7 cellular contexts compared by ENCODE assay signal in the genomic region with DNA sequence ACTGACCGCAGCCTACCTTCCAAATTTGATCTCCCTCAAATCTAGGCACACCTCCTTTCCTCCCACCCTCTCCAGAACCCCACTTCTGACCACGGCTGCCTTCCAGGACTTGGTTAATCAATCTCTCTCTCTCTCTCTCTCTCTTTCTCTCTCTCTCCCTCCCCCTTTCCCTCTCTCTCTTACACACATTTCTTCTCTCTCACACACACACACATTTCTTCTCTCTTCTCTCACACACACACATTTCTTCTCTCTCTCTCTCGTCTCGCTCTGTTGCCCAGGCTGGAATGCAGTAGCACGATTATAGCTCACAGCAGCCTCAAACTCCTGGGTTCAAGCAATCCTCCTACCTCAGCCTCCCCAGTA. TPM values are rescaled to one million over a fixed set of nuclear protein-coding genes. Genes with fewer than 3 reads are reported as not detected.
DNase-seq lines count a peak whose midpoint lies in the region; ATAC-seq, FAIRE-seq and TF ChIP-seq lines count a peak whose summit lies in the region.

No MANE protein-coding gene starts in this region.

- peaks cover 41% of the 10 kb centered on the region for H3K4me1 Mint-ChIP-seq in GM23338

- FAIRE-seq in small intestine (lab: Jason Lieb, UNC), result no peak

- no peaks in the 10 kb centered on the region for H3K9me2 ChIP-seq in GM23338 (ENCODE audit: insufficient read depth)

- H3K9me3 ChIP-seq in SJSA1 (replicated peaks) (no peaks in the 10 kb centered on the region), small intestine (ENCODE audit: control insufficient read depth, low read depth) (no peaks in the 10 kb centered on the region)

- no peak for DNase-seq in GM23338 (ENCODE audit: low spot score)
- no peak for DNase-seq in SJSA1 (ENCODE audit: low read depth in 1 of 2, low spot score in 2 of 2)
- DNase-seq in foreskin fibroblast, result no peak
- DNase-seq in small intestine, result no peak
- no peak for DNase-seq in DMS 273 (lab: John Stamatoyannopoulos, UW; ENCODE audit: unreplicated experiment)
- DNase-seq in activated effector memory CD4-positive, alpha-beta T cell treated with Interleukin-2 at 50 U/mL for 16 hours, result no peak

- TF ChIP-seq CTCF in GM23338 (conservative IDR thresholded peaks at IDR 0.05; ENCODE audit: low read depth in 2 of 2), result no peak
- TF ChIP-seq CTCF in foreskin fibroblast (IDR thresholded peaks at IDR 0.05; ENCODE audit: low read depth, low read length), result no peak

- no peak; the same call in 2 of the 3 replicates for ATAC-seq in GM23338
- no peak for ATAC-seq in GM18505 (IDR thresholded peaks at IDR 0.05; ENCODE audit: unreplicated experiment)

- WGBS in small intestine, 3 donors, result 12 to 26% (median 21%) methylated on average over 5 of the region's 5 CpGs

- H3K4me2 ChIP-seq in GM23338, result peak overlapping the region; percentile 80

- peak overlapping the region; percentile 91 for H3K27ac Mint-ChIP-seq in GM23338

- H2AFZ ChIP-seq in GM23338, result peak overlapping the region; percentile 94; the same call in 1 of the 2 replicates

- H3K36me3 ChIP-seq in GM23338 (ENCODE audit: insufficient read depth), result no peaks in the 10 kb centered on the region
- peaks cover 15% of the 10 kb centered on the region; the same call in 1 of the 2 replicates for H3K36me3 ChIP-seq in SJSA1
- no peaks in the 10 kb centered on the region for H3K36me3 ChIP-seq in small intestine (ENCODE audit: control insufficient read depth in 2 of 2, insufficient read depth in 2 of 2, low read length in 2 of 2)

- 0 out of 2 replicates have a peak, but pooled peaks cover 4% of the 10 kb centered on the region for H4K20me1 ChIP-seq in GM23338 (replicated peaks; ENCODE audit: insufficient read depth)

- H3K27me3 Mint-ChIP-seq in GM23338 (ENCODE audit: insufficient read depth, low read depth, poor library complexity), result peaks cover 20% of the 10 kb centered on the region

- peaks cover 8% of the 10 kb centered on the region; the same call in 2 of the 3 replicates for H3K36me3 Mint-ChIP-seq in GM23338 (ENCODE audit: low read depth)

- 0 out of 2 replicates have a peak, but pooled peaks cover 5% of the 10 kb centered on the region for H3F3A ChIP-seq in GM23338 (replicated peaks; ENCODE audit: low read depth)

- peak overlapping the region; percentile 81 for H3K4me3 Mint-ChIP-seq in GM23338

- H3K27ac ChIP-seq in GM23338 (ENCODE audit: low read depth) (peak overlapping the region; percentile 99), SJSA1 (peak overlapping the region; percentile 87; the same call in 1 of the 2 replicates), small intestine (ENCODE audit: low read depth in 1 of 2, low read length in 1 of 2) (peak overlapping the region; percentile 77 to 80)

- H3K9me3 Mint-ChIP-seq in GM23338, result no peaks in the 10 kb centered on the region; the same call in 2 of the 3 replicates

- H3K4me3 ChIP-seq in GM23338, result peak overlapping the region; percentile 61
- H3K4me3 ChIP-seq in SJSA1, result peak overlapping the region; percentile 74
- peak overlapping the region; percentile 72 to 93 for H3K4me3 ChIP-seq in foreskin fibroblast (ENCODE audit: low read depth in 1 of 2, low read length in 2 of 2)
- peak overlapping the region in 1 of 2 donors; percentile 96 for H3K4me3 ChIP-seq in small intestine (ENCODE audit: low read depth in 1 of 2, low read length in 2 of 2)

- peaks cover 40% of the 10 kb centered on the region for H3K79me2 ChIP-seq in GM23338 (replicated peaks; ENCODE audit: insufficient read depth)

- no peak for TF ChIP-seq POLR2A in GM18505 (IDR thresholded peaks at IDR 0.05; ENCODE audit: borderline replicate concordance, extremely low read depth, insufficient read depth, insufficient read length)

- H3K27me3 ChIP-seq in GM23338 (ENCODE audit: insufficient read depth) (no peaks in the 10 kb centered on the region), SJSA1 (replicated peaks) (no peaks in the 10 kb centered on the region), small intestine (ENCODE audit: control insufficient read depth in 2 of 2, insufficient read depth in 2 of 2, low read length in 2 of 2) (no peaks in the 10 kb centered on the region)

- H3K4me1 ChIP-seq in GM23338 (ENCODE audit: insufficient read depth), result peaks cover 24% of the 10 kb centered on the region
- H3K4me1 ChIP-seq in SJSA1 (replicated peaks), result peaks cover 14% of the 10 kb centered on the region
- H3K4me1 ChIP-seq in small intestine (ENCODE audit: control insufficient read depth in 2 of 2, insufficient read depth in 1 of 2, low read depth in 1 of 2, low read length in 1 of 2), result peaks cover 6% of the 10 kb centered on the region in 2 donors

TF ChIP-seq in GM23338, 12 proteins besides CTCF, POLR2A, EP300 and RAD21 (continues in another document):
- TF ChIP-seq ZNF462 (CRISPR knock-in tag; IDR thresholded peaks at IDR 0.05), result no peak
- no peak for TF ChIP-seq EZH2phosphoT487 (IDR thresholded peaks at IDR 0.05; ENCODE audit: unreplicated experiment)
- TF ChIP-seq ZNF114 (CRISPR knock-in tag; IDR thresholded peaks at IDR 0.05), result no peak
- no peak for TF ChIP-seq EZH2 (IDR thresholded peaks at IDR 0.05; ENCODE audit: low read depth, unreplicated experiment)

RNA-seq across cellular contexts. Expression of gene GMFB, which starts 0.5 kb away (rescaled TPM):
- total RNA-seq in GM23338 (2014; rRNA removed; shearing (Covaris generic)), result 88.3 and 94.3 TPM in 2 replicates
- polyA plus RNA-seq in GM23338 (2016; fragmentation: Nextera tagmentation; extraction: Ambion mirVana) (44.4 and 56.5 TPM in 2 replicates), small intestine (10 to 100 TPM; 25.9 to 38.0 (median 29.1) TPM)
- total RNA-seq in SJSA1 (2014; rRNA removed; shearing (Covaris generic)), result 74.5 and 86.2 TPM in 2 replicates

RNA-seq across cellular contexts. Expression of gene CGRRF1, which starts 20.4 kb away (rescaled TPM):
- total RNA-seq in GM23338 (2014; rRNA removed; shearing (Covaris generic)), result 18.8 and 20.7 TPM in 2 replicates
- 23.0 and 28.3 TPM in 2 replicates for polyA plus RNA-seq in GM23338 (2016; fragmentation: Nextera tagmentation; extraction: Ambion mirVana)
- total RNA-seq in SJSA1 (2014; rRNA removed; shearing (Covaris generic)), result 6.5 and 17.3 TPM in 2 replicates
- 10 to 100 TPM; 11.9 to 16.5 (median 15.8) TPM for polyA plus RNA-seq in small intestine

RNA-seq across cellular contexts. Expression of gene CNIH1, which starts 48.1 kb away (rescaled TPM):
- 172 and 197 TPM in 2 replicates for total RNA-seq in GM23338 (2014; rRNA removed; shearing (Covaris generic))
- 135 and 141 TPM in 2 replicates for polyA plus RNA-seq in GM23338 (2016; fragmentation: Nextera tagmentation; extraction: Ambion mirVana)
- 104 and 219 TPM in 2 replicates for total RNA-seq in SJSA1 (2014; rRNA removed; shearing (Covaris generic))
- polyA plus RNA-seq in small intestine, result 100 to 1,000 TPM in 2 of 3 donors, 10 to 100 TPM in 1; 70.7 to 201 (median 126) TPM
